In genomic region chr12:107145397-107145796, GRCh38 we compare ENCODE assay signal across 1 cellular context.
TF ChIP-seq lines count a peak whose summit lies in the region.

No MANE protein-coding gene starts in this region.

TF ChIP-seq in SK-N-SH, 30 proteins besides CTCF, POLR2A, EP300 and RAD21 (continued from another document):
- TF ChIP-seq USF2 (IDR thresholded peaks at IDR 0.05; ENCODE audit: borderline replicate concordance, low read depth, low read length) (no peak), FOXM1 (IDR thresholded peaks at IDR 0.05; ENCODE audit: low read depth) (no peak), RCOR1 (IDR thresholded peaks at IDR 0.05; ENCODE audit: low read length) (no peak), TCF12 (IDR thresholded peaks at IDR 0.05) (peak; percentile 56), POLR2AphosphoS5 (IDR thresholded peaks at IDR 0.05; ENCODE audit: low read depth, low read length) (no peak)
